Comparison of ENCODE assay signal across 2 cellular contexts in genomic region chr15:100159436-100159835, GRCh38.
TF ChIP-seq lines count a peak whose summit lies in the region.

No MANE protein-coding gene starts in this region.

TF ChIP-seq in SK-N-SH, 30 proteins besides CTCF, POLR2A, EP300 and RAD21 (continued from another document):
- TF ChIP-seq ELF1 (IDR thresholded peaks at IDR 0.05) = no peak
- TF ChIP-seq, protein P1, sequence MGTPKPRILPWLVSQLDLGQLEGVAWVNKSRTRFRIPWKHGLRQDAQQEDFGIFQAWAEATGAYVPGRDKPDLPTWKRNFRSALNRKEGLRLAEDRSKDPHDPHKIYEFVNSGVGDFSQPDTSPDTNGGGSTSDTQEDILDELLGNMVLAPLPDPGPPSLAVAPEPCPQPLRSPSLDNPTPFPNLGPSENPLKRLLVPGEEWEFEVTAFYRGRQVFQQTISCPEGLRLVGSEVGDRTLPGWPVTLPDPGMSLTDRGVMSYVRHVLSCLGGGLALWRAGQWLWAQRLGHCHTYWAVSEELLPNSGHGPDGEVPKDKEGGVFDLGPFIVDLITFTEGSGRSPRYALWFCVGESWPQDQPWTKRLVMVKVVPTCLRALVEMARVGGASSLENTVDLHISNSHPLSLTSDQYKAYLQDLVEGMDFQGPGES (IDR thresholded peaks at IDR 0.05; ENCODE audit: low read depth, low read length) = no peak
- TF ChIP-seq NRF1 (IDR thresholded peaks at IDR 0.05; ENCODE audit: low read depth, low read length) = no peak
- no peak for TF ChIP-seq SIN3A (IDR thresholded peaks at IDR 0.05; ENCODE audit: borderline replicate concordance, low read depth, low read length)
- TF ChIP-seq YY1 (IDR thresholded peaks at IDR 0.05; ENCODE audit: low read depth) = no peak

TF ChIP-seq in GM23338, 12 proteins besides CTCF, POLR2A, EP300 and RAD21:
- TF ChIP-seq, protein P2, sequence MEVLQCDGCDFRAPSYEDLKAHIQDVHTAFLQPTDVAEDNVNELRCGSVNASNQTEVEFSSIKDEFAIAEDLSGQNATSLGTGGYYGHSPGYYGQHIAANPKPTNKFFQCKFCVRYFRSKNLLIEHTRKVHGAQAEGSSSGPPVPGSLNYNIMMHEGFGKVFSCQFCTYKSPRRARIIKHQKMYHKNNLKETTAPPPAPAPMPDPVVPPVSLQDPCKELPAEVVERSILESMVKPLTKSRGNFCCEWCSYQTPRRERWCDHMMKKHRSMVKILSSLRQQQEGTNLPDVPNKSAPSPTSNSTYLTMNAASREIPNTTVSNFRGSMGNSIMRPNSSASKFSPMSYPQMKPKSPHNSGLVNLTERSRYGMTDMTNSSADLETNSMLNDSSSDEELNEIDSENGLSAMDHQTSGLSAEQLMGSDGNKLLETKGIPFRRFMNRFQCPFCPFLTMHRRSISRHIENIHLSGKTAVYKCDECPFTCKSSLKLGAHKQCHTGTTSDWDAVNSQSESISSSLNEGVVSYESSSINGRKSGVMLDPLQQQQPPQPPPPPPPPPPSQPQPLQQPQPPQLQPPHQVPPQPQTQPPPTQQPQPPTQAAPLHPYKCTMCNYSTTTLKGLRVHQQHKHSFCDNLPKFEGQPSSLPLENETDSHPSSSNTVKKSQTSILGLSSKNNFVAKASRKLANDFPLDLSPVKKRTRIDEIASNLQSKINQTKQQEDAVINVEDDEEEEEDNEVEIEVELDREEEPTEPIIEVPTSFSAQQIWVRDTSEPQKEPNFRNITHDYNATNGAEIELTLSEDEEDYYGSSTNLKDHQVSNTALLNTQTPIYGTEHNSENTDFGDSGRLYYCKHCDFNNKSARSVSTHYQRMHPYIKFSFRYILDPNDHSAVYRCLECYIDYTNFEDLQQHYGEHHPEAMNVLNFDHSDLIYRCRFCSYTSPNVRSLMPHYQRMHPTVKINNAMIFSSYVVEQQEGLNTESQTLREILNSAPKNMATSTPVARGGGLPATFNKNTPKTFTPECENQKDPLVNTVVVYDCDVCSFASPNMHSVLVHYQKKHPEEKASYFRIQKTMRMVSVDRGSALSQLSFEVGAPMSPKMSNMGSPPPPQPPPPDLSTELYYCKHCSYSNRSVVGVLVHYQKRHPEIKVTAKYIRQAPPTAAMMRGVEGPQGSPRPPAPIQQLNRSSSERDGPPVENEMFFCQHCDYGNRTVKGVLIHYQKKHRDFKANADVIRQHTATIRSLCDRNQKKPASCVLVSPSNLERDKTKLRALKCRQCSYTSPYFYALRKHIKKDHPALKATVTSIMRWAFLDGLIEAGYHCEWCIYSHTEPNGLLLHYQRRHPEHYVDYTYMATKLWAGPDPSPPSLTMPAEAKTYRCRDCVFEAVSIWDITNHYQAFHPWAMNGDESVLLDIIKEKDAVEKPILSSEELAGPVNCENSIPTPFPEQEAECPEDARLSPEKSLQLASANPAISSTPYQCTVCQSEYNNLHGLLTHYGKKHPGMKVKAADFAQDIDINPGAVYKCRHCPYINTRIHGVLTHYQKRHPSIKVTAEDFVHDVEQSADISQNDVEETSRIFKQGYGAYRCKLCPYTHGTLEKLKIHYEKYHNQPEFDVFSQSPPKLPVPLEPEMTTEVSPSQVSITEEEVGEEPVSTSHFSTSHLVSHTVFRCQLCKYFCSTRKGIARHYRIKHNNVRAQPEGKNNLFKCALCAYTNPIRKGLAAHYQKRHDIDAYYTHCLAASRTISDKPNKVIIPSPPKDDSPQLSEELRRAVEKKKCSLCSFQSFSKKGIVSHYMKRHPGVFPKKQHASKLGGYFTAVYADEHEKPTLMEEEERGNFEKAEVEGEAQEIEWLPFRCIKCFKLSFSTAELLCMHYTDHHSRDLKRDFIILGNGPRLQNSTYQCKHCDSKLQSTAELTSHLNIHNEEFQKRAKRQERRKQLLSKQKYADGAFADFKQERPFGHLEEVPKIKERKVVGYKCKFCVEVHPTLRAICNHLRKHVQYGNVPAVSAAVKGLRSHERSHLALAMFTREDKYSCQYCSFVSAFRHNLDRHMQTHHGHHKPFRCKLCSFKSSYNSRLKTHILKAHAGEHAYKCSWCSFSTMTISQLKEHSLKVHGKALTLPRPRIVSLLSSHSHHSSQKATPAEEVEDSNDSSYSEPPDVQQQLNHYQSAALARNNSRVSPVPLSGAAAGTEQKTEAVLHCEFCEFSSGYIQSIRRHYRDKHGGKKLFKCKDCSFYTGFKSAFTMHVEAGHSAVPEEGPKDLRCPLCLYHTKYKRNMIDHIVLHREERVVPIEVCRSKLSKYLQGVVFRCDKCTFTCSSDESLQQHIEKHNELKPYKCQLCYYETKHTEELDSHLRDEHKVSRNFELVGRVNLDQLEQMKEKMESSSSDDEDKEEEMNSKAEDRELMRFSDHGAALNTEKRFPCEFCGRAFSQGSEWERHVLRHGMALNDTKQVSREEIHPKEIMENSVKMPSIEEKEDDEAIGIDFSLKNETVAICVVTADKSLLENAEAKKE (CRISPR knock-in tag; IDR thresholded peaks at IDR 0.05) = no peak
- TF ChIP-seq ZNF331 (CRISPR knock-in tag; IDR thresholded peaks at IDR 0.05; ENCODE audit: low read depth) (no peak), JUNB (IDR thresholded peaks at IDR 0.05; ENCODE audit: unreplicated experiment) (no peak), CREB1 (CRISPR knock-in tag; IDR thresholded peaks at IDR 0.05; ENCODE audit: low read depth) (no peak), EZH2phosphoT487 (IDR thresholded peaks at IDR 0.05; ENCODE audit: unreplicated experiment) (no peak), STAT1 (IDR thresholded peaks at IDR 0.05; ENCODE audit: unreplicated experiment) (no peak), EZH2 (IDR thresholded peaks at IDR 0.05; ENCODE audit: low read depth, unreplicated experiment) (no peak), ZNF114 (CRISPR knock-in tag; IDR thresholded peaks at IDR 0.05) (no peak), ETS1 (IDR thresholded peaks at IDR 0.05) (no peak), POLR2AphosphoS5 (IDR thresholded peaks at IDR 0.05; ENCODE audit: low read depth) (no peak), NANOG (IDR thresholded peaks at IDR 0.05; ENCODE audit: borderline replicate concordance) (no peak)
- TF ChIP-seq, protein P3, sequence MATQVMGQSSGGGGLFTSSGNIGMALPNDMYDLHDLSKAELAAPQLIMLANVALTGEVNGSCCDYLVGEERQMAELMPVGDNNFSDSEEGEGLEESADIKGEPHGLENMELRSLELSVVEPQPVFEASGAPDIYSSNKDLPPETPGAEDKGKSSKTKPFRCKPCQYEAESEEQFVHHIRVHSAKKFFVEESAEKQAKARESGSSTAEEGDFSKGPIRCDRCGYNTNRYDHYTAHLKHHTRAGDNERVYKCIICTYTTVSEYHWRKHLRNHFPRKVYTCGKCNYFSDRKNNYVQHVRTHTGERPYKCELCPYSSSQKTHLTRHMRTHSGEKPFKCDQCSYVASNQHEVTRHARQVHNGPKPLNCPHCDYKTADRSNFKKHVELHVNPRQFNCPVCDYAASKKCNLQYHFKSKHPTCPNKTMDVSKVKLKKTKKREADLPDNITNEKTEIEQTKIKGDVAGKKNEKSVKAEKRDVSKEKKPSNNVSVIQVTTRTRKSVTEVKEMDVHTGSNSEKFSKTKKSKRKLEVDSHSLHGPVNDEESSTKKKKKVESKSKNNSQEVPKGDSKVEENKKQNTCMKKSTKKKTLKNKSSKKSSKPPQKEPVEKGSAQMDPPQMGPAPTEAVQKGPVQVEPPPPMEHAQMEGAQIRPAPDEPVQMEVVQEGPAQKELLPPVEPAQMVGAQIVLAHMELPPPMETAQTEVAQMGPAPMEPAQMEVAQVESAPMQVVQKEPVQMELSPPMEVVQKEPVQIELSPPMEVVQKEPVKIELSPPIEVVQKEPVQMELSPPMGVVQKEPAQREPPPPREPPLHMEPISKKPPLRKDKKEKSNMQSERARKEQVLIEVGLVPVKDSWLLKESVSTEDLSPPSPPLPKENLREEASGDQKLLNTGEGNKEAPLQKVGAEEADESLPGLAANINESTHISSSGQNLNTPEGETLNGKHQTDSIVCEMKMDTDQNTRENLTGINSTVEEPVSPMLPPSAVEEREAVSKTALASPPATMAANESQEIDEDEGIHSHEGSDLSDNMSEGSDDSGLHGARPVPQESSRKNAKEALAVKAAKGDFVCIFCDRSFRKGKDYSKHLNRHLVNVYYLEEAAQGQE (IDR thresholded peaks at IDR 0.05; ENCODE audit: unreplicated experiment) = no peak
